1 cellular context compared by ENCODE assay signal in genomic region chr7:118517275-118517674, GRCh38.
TF ChIP-seq lines count a peak whose summit lies in the region.

No MANE protein-coding gene starts in this region.

TF ChIP-seq in SK-N-SH treated with all-trans-retinoic acid at 6 μM for 48 hours, 23 proteins besides CTCF, POLR2A, EP300 and RAD21 (continued from another document):
- TF ChIP-seq CREB5 (CRISPR knock-in tag; IDR thresholded peaks at IDR 0.05; ENCODE audit: low read depth), result no peak
- TF ChIP-seq GLIS3 (CRISPR knock-in tag; IDR thresholded peaks at IDR 0.05), result no peak
- no peak for TF ChIP-seq PPARA (CRISPR knock-in tag; IDR thresholded peaks at IDR 0.05; ENCODE audit: borderline replicate concordance)
- no peak for TF ChIP-seq ZNF565 (CRISPR knock-in tag; conservative IDR thresholded peaks at IDR 0.05; ENCODE audit: low read depth)
TF ChIP-seq in SK-N-SH treated with all-trans-retinoic acid at 6 μM for 48 hours: peak in this region for 0.
